Comparison of ENCODE assay signal across 8 cellular contexts in the genomic region with DNA sequence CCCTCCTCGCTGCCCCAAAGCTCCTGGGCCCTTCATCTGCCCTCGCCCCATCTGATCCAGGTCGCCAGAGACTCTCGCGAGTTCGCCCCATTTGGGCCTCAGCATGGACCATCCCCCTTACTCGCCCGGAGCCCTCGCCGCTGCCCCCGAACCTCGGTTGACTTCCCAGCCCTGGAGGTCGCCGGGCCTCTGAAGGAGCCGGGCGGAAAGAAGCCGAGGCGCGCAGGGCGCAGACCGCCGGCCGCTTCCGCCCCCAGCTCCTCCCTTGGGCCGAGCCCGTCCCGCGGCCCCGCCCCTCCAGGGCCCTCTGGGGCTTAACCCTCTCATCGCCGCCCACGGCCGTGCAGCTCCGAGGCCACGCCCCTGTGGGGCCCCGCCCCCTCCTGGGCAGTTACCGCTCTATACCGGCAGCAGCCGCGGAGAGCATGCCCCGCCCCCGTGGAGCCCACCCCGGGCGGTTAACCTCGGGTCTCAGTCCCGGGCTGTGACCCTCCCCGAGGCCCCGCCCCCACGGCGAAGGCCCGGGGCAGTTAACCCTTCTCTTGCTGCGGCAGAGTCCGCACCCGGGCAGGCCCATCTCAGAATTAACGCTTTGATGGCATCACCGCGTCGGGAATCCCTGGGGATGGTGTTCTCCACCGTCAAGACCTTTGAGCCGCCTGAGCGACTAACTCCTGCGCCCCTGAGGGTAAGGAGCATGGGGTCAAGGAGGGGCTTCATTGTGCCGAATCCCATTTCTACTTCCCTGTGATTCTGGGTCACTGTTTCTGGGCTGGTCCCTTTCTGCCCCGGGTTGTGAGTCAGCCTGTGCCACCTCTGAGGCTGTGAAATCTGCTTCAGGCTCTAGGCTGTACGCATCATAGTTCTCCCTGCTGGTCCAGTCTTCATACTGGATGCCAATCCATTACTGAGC. TPM values are rescaled to one million over a fixed set of nuclear protein-coding genes. Genes with fewer than 3 reads are reported as not detected.
A peak's percentile ranks its signal among the peaks of the same experiment; 100 is the strongest.
DNase-seq lines count a peak whose midpoint lies in the region; ATAC-seq lines count a peak whose summit lies in the region.

A gene with protein sequence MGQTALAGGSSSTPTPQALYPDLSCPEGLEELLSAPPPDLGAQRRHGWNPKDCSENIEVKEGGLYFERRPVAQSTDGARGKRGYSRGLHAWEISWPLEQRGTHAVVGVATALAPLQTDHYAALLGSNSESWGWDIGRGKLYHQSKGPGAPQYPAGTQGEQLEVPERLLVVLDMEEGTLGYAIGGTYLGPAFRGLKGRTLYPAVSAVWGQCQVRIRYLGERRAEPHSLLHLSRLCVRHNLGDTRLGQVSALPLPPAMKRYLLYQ (minus strand): TSS at position 210 of the 913 bp plus-strand sequence. CDS start 402 bp downstream, outside the sequence.

- H3K36me3 ChIP-seq in BLaER1 = peaks cover 39% of the 10 kb centered on the region

- H3K4me2 ChIP-seq in BLaER1 = peak within 1 kb of the TSS; percentile 100

- H4K20me1 ChIP-seq in BLaER1 = peaks cover 46% of the 10 kb centered on the region

- DNase-seq in NCI-H526 treated with DMSO at 0.1 percent for 48 hours (lab: John Stamatoyannopoulos, UW) (peak; percentile 93), left colon (peak; percentile 98 to 100)
- DNase-seq in activated CD4-positive, alpha-beta T cell treated with anti-CD3 and anti-CD28 coated beads for 48 hours = peak; percentile 99
- DNase-seq in stimulated activated CD4-positive, alpha-beta T cell treated with anti-CD3 and anti-CD28 coated beads, Interleukin-1b, Interleukin-23, amount 100 ng/mL, for 4 hours (ENCODE audit: low read depth in 2 of 2) = peak; percentile 98 to 100

- intact Hi-C loops in left colon (cut with DNase I, micrococcal nuclease) = loop anchor here in 1 of 2 donors (5.0 kb wide), 1 partner anchor 94 kb away; no protein-coding TSS in a partner anchor

- H3K27ac ChIP-seq in BLaER1 (peak within 1 kb of the TSS; percentile 86), cingulate gyrus (ENCODE audit: low read depth, low read length) (peak within 1 kb of the TSS; percentile 90)

- H3K27me3 ChIP-seq in BLaER1 = no peaks in the 10 kb centered on the region

- peak within 1 kb of the TSS; percentile 87 for H3K4me3 ChIP-seq in BLaER1

- peaks cover 52% of the 10 kb centered on the region for H3K4me1 ChIP-seq in BLaER1

- ATAC-seq in GM19351 (IDR thresholded peaks at IDR 0.05; ENCODE audit: unreplicated experiment) (peak; percentile 80), HG03469 (IDR thresholded peaks at IDR 0.05; ENCODE audit: unreplicated experiment) (peak; percentile 53), left colon (peak; percentile 79)

- H3K9ac ChIP-seq in BLaER1 = peak within 1 kb of the TSS; percentile 88

- H3K9me3 ChIP-seq in BLaER1 = no peaks in the 10 kb centered on the region

RNA-seq across cellular contexts. Expression of the gene that starts here (rescaled TPM):
- total RNA-seq in left colon = 10 to 100 TPM; 11.7 to 11.8 TPM

Comparison
In these comparisons a context has a peak if more than half of its experiments do, and no peak if none do; other contexts are left out.
1. Peak in every context shown above with its lines: DNase-seq, ATAC-seq, H3K4me3 ChIP-seq and H3K27ac ChIP-seq.